1 cellular context compared by ENCODE assay signal in the genomic region with DNA sequence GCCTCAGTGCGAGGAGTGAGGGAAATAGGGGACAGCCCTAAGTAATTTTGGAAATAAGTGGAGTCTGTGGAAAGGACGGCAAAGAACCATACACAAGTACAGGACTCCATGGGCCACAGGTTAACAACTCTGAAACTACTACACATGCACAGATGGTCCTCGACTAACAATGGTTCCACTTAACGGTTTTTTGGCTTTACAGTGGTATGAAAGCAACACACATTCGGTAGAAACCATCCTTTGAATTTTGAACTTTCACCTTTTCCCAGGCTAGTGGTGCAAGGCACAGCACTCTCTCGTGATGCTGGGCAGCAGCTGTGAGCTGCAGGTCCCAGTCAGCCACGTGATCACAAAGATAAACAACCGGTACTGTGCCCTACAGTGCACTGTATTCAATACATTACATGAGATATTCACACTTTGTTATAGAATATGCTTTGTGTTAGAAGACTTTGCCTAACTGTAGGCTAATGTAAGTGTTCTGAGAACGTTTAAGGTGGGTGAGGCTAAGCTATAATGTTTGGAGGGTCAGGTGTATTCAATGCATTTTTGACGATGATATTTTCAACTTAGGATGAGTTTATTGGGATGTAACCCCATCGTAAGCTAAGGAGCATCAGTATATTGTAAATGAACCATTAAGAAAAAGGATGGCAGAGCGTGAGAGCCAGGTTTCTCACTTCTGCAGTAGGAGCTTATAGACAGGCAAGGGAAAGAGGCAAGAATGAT.
TF ChIP-seq lines count a peak whose summit lies in the region.

No MANE protein-coding gene starts in this region.

TF ChIP-seq in HepG2, 621 proteins besides CTCF, POLR2A, EP300 and RAD21 (continued from another document and continues in another):
- no peak for TF ChIP-seq ZBTB40 (IDR thresholded peaks at IDR 0.05)
- TF ChIP-seq ZBTB40 (CRISPR knock-in tag; IDR thresholded peaks at IDR 0.05): 0 out of 2 replicates have a peak, but pooled peaks have one; percentile 35
- TF ChIP-seq RFX3 (CRISPR knock-in tag; IDR thresholded peaks at IDR 0.05): no peak
- TF ChIP-seq ASH2L (IDR thresholded peaks at IDR 0.05; ENCODE audit: insufficient read length, low read depth, low read length): peak; percentile 69
- no peak for TF ChIP-seq PRDM4 (CRISPR knock-in tag; IDR thresholded peaks at IDR 0.05; ENCODE audit: borderline replicate concordance)
- no peak for TF ChIP-seq NONO (IDR thresholded peaks at IDR 0.05)
- TF ChIP-seq NONO (CRISPR knock-in tag; conservative IDR thresholded peaks at IDR 0.05): 0 out of 2 replicates have a peak, but pooled peaks have one; percentile 41
- TF ChIP-seq ZFP1 (CRISPR knock-in tag; IDR thresholded peaks at IDR 0.05): peak; percentile 93
- TF ChIP-seq BATF2 (CRISPR knock-in tag; IDR thresholded peaks at IDR 0.05): no peak
- TF ChIP-seq ZNF678 (CRISPR knock-in tag; IDR thresholded peaks at IDR 0.05): no peak
- peak; percentile 99 for TF ChIP-seq SALL1 (CRISPR knock-in tag; IDR thresholded peaks at IDR 0.05)
- 0 out of 2 replicates have a peak, but pooled peaks have one; percentile 18 for TF ChIP-seq RNF2 (conservative IDR thresholded peaks at IDR 0.05; ENCODE audit: low read depth)
- peak; percentile 80 for TF ChIP-seq MIER2 (CRISPR knock-in tag; IDR thresholded peaks at IDR 0.05)
- TF ChIP-seq, protein P1, sequence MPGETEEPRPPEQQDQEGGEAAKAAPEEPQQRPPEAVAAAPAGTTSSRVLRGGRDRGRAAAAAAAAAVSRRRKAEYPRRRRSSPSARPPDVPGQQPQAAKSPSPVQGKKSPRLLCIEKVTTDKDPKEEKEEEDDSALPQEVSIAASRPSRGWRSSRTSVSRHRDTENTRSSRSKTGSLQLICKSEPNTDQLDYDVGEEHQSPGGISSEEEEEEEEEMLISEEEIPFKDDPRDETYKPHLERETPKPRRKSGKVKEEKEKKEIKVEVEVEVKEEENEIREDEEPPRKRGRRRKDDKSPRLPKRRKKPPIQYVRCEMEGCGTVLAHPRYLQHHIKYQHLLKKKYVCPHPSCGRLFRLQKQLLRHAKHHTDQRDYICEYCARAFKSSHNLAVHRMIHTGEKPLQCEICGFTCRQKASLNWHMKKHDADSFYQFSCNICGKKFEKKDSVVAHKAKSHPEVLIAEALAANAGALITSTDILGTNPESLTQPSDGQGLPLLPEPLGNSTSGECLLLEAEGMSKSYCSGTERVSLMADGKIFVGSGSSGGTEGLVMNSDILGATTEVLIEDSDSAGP (CRISPR knock-in tag; IDR thresholded peaks at IDR 0.05; ENCODE audit: borderline replicate concordance): no peak
- TF ChIP-seq ESRRA (CRISPR knock-in tag; IDR thresholded peaks at IDR 0.05; ENCODE audit: low read depth): 0 out of 2 replicates have a peak, but pooled peaks have one; percentile 45
- no peak for TF ChIP-seq ZNF354B (CRISPR knock-in tag; IDR thresholded peaks at IDR 0.05)
- peak; percentile 88; the same call in 1 of the 2 replicates for TF ChIP-seq ETV5 (CRISPR knock-in tag; IDR thresholded peaks at IDR 0.05; ENCODE audit: borderline replicate concordance)
- TF ChIP-seq HDAC6 (IDR thresholded peaks at IDR 0.05; ENCODE audit: low read depth, low read length): no peak
- TF ChIP-seq ZFX (CRISPR knock-in tag; IDR thresholded peaks at IDR 0.05; ENCODE audit: low read depth): peak; percentile 54; the same call in 1 of the 2 replicates
- TF ChIP-seq ADNP (CRISPR knock-in tag; IDR thresholded peaks at IDR 0.05): no peak
- TF ChIP-seq RCOR2 (CRISPR knock-in tag; IDR thresholded peaks at IDR 0.05): peak; percentile 98
- TF ChIP-seq FOXA3 (CRISPR knock-in tag; IDR thresholded peaks at IDR 0.05): peak; percentile 98
- TF ChIP-seq ZIK1 (CRISPR knock-in tag; IDR thresholded peaks at IDR 0.05; ENCODE audit: borderline replicate concordance, low read depth): no peak
- TF ChIP-seq PRDM15 (CRISPR knock-in tag; IDR thresholded peaks at IDR 0.05): no peak
- TF ChIP-seq ZNF629 (CRISPR knock-in tag; conservative IDR thresholded peaks at IDR 0.05): no peak; the same call in 1 of the 2 replicates
- TF ChIP-seq, protein P2, sequence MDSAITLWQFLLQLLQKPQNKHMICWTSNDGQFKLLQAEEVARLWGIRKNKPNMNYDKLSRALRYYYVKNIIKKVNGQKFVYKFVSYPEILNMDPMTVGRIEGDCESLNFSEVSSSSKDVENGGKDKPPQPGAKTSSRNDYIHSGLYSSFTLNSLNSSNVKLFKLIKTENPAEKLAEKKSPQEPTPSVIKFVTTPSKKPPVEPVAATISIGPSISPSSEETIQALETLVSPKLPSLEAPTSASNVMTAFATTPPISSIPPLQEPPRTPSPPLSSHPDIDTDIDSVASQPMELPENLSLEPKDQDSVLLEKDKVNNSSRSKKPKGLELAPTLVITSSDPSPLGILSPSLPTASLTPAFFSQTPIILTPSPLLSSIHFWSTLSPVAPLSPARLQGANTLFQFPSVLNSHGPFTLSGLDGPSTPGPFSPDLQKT (CRISPR knock-in tag; IDR thresholded peaks at IDR 0.05; ENCODE audit: borderline replicate concordance): no peak
- TF ChIP-seq, protein P3, sequence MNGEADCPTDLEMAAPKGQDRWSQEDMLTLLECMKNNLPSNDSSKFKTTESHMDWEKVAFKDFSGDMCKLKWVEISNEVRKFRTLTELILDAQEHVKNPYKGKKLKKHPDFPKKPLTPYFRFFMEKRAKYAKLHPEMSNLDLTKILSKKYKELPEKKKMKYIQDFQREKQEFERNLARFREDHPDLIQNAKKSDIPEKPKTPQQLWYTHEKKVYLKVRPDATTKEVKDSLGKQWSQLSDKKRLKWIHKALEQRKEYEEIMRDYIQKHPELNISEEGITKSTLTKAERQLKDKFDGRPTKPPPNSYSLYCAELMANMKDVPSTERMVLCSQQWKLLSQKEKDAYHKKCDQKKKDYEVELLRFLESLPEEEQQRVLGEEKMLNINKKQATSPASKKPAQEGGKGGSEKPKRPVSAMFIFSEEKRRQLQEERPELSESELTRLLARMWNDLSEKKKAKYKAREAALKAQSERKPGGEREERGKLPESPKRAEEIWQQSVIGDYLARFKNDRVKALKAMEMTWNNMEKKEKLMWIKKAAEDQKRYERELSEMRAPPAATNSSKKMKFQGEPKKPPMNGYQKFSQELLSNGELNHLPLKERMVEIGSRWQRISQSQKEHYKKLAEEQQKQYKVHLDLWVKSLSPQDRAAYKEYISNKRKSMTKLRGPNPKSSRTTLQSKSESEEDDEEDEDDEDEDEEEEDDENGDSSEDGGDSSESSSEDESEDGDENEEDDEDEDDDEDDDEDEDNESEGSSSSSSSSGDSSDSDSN (CRISPR knock-in tag; IDR thresholded peaks at IDR 0.05): peak; percentile 59
- peak; percentile 92 for TF ChIP-seq BCL6 (CRISPR knock-in tag; IDR thresholded peaks at IDR 0.05)
